In the genomic region with DNA sequence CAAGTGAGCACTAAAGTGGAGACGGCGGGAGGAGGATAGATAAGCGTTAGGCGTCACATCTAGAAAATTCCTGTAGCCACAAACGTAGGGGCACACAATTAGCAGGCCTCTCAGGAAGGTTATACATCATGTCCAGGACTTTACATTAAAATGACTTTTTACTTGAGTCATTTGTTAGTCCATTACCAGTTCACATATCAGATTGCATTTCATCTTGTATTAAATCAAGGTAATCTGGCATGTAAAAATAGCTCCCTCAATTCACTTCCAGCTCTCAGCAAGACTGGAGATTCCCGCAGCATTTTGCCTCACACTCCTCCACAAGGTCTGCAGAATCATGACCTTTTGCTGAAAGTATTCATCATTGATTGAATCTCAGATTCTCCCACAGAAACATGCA, we compare ENCODE assay signal across 1 cellular context.
TF ChIP-seq lines count a peak whose summit lies in the region.

No MANE protein-coding gene starts in this region.

TF ChIP-seq in SK-N-SH, 30 proteins besides CTCF, POLR2A, EP300 and RAD21 (continued from another document):
- TF ChIP-seq, protein P1, sequence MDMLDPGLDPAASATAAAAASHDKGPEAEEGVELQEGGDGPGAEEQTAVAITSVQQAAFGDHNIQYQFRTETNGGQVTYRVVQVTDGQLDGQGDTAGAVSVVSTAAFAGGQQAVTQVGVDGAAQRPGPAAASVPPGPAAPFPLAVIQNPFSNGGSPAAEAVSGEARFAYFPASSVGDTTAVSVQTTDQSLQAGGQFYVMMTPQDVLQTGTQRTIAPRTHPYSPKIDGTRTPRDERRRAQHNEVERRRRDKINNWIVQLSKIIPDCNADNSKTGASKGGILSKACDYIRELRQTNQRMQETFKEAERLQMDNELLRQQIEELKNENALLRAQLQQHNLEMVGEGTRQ (IDR thresholded peaks at IDR 0.05; ENCODE audit: borderline replicate concordance, low read depth, low read length): no peak
- TF ChIP-seq, protein P2, sequence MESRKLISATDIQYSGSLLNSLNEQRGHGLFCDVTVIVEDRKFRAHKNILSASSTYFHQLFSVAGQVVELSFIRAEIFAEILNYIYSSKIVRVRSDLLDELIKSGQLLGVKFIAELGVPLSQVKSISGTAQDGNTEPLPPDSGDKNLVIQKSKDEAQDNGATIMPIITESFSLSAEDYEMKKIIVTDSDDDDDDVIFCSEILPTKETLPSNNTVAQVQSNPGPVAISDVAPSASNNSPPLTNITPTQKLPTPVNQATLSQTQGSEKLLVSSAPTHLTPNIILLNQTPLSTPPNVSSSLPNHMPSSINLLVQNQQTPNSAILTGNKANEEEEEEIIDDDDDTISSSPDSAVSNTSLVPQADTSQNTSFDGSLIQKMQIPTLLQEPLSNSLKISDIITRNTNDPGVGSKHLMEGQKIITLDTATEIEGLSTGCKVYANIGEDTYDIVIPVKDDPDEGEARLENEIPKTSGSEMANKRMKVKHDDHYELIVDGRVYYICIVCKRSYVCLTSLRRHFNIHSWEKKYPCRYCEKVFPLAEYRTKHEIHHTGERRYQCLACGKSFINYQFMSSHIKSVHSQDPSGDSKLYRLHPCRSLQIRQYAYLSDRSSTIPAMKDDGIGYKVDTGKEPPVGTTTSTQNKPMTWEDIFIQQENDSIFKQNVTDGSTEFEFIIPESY (IDR thresholded peaks at IDR 0.05; ENCODE audit: borderline replicate concordance, low read depth): peak; percentile 67; the same call in 1 of the 2 replicates
- no peak for TF ChIP-seq GATA2 (CRISPR knock-in tag; IDR thresholded peaks at IDR 0.05)
- peak; percentile 57; the same call in 1 of the 2 replicates for TF ChIP-seq FOSL2 (IDR thresholded peaks at IDR 0.05; ENCODE audit: borderline replicate concordance, low read depth)
- no peak for TF ChIP-seq RCOR1 (IDR thresholded peaks at IDR 0.05; ENCODE audit: low read length)
- TF ChIP-seq YY1 (IDR thresholded peaks at IDR 0.05; ENCODE audit: low read depth): no peak
- TF ChIP-seq PBX3 (IDR thresholded peaks at IDR 0.05): peak; percentile 96
- TF ChIP-seq SIN3A (IDR thresholded peaks at IDR 0.05; ENCODE audit: borderline replicate concordance, low read depth, low read length): no peak
